8 cellular contexts compared by ENCODE assay signal in the genomic region with DNA sequence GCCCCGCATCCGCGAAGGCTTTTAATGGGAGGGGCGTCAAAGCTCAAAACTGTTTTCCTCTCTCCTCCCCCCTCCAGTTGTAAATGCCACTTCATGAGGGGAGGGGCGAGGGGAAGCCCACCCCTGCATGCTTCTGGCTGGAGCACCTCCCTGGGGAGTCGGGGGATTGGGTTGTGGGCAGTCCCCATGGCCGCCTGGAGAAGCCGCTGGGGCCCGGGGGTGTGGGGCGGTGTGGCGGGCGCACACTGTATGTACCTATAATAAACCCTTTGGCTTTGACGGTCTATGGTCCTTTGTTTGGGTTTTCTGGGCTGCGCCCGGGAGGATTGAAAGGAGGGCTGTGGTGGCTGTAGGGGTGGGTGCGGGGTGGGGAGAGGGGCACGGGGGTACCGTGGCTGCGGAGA. TPM values are rescaled to one million over a fixed set of nuclear protein-coding genes. Genes with fewer than 3 reads are reported as not detected.
DNase-seq lines count a peak whose midpoint lies in the region; ATAC-seq lines count a peak whose summit lies in the region.

No MANE protein-coding gene starts in this region.

- ATAC-seq in CD4-positive, CD25-positive, alpha-beta regulatory T cell (ENCODE audit: low read depth in 2 of 2) = peak; percentile 12 to 17
- ATAC-seq in GM21447 (IDR thresholded peaks at IDR 0.05; ENCODE audit: unreplicated experiment) = peak; percentile 17
- peak; percentile 20 for ATAC-seq in central memory CD8-positive, alpha-beta T cell (replicated peaks; ENCODE audit: extremely low read depth, poor library complexity, severe bottlenecking)

- H3K27ac Mint-ChIP-seq in CD4-positive, CD25-positive, alpha-beta regulatory T cell = peak overlapping the region; percentile 85 to 91 (median 89)
- H3K27ac Mint-ChIP-seq in central memory CD8-positive, alpha-beta T cell (ENCODE audit: low read depth) = peak overlapping the region; percentile 78

- H3K4me1 Mint-ChIP-seq in CD4-positive, CD25-positive, alpha-beta regulatory T cell = peaks cover 8 to 39% (median 18%) of the 10 kb centered on the region in 4 donors
- H3K4me1 Mint-ChIP-seq in central memory CD8-positive, alpha-beta T cell = peaks cover 23% of the 10 kb centered on the region

- peak overlapping the region; percentile 71 for H3K27ac ChIP-seq in CD4-positive, CD25-positive, alpha-beta regulatory T cell (ENCODE audit: insufficient read depth, low read length, poor library complexity, severe bottlenecking)
- H3K27ac ChIP-seq in mucosa of rectum (ENCODE audit: low read depth in 2 of 2, low read length in 2 of 2) = no peak overlapping the region

- H3K36me3 Mint-ChIP-seq in CD4-positive, CD25-positive, alpha-beta regulatory T cell = peaks cover 14% of the 10 kb centered on the region
- peaks cover 18% of the 10 kb centered on the region for H3K36me3 Mint-ChIP-seq in central memory CD8-positive, alpha-beta T cell (ENCODE audit: insufficient read depth)

- no peaks in the 10 kb centered on the region for H3K9me3 ChIP-seq in CD4-positive, CD25-positive, alpha-beta regulatory T cell (ENCODE audit: control insufficient read depth in 2 of 2, low read length in 2 of 2)
- H3K9me3 ChIP-seq in mucosa of rectum (ENCODE audit: control insufficient read depth in 2 of 2, low read length in 2 of 2) = no peaks in the 10 kb centered on the region

- H3K36me3 ChIP-seq in CD4-positive, CD25-positive, alpha-beta regulatory T cell (ENCODE audit: control insufficient read depth, insufficient read depth, low read length) = peaks cover 22% of the 10 kb centered on the region
- H3K36me3 ChIP-seq in mucosa of rectum (ENCODE audit: control insufficient read depth in 2 of 2, insufficient read depth in 2 of 2, low read length in 2 of 2) = peaks cover 5 to 11% of the 10 kb centered on the region in 2 donors

- peak in 2 of 3 donors; percentile 26 to 60 for DNase-seq in CD4-positive, CD25-positive, alpha-beta regulatory T cell
- DNase-seq in NCI-H69 (lab: John Stamatoyannopoulos, UW) = peak; percentile 66
- no peak for DNase-seq in central memory CD8-positive, alpha-beta T cell (ENCODE audit: low spot score in 2 of 2)
- DNase-seq in GM03348 (ENCODE audit: low spot score) = no peak
- no peak for DNase-seq in superior temporal gyrus (ENCODE audit: extremely low spot score)
- no peak for DNase-seq in HuH-7 (ENCODE audit: low spot score)

- no peaks in the 10 kb centered on the region for H3K27me3 ChIP-seq in CD4-positive, CD25-positive, alpha-beta regulatory T cell (ENCODE audit: control insufficient read depth, insufficient read depth, low read length)
- no peaks in the 10 kb centered on the region for H3K27me3 ChIP-seq in mucosa of rectum (ENCODE audit: control insufficient read depth in 2 of 2, insufficient read depth in 2 of 2, low read length in 2 of 2)

- peak overlapping the region; percentile 91 to 97 (median 92) for H3K4me3 Mint-ChIP-seq in CD4-positive, CD25-positive, alpha-beta regulatory T cell
- H3K4me3 Mint-ChIP-seq in central memory CD8-positive, alpha-beta T cell = peak overlapping the region; percentile 73

- H3K9me3 Mint-ChIP-seq in CD4-positive, CD25-positive, alpha-beta regulatory T cell = no peaks in the 10 kb centered on the region
- no peaks in the 10 kb centered on the region for H3K9me3 Mint-ChIP-seq in central memory CD8-positive, alpha-beta T cell

- peak overlapping the region; percentile 81 for H3K4me3 ChIP-seq in CD4-positive, CD25-positive, alpha-beta regulatory T cell (ENCODE audit: low read depth, low read length)
- H3K4me3 ChIP-seq in mucosa of rectum (ENCODE audit: low read length in 2 of 2) = peak overlapping the region; percentile 80 to 85

- H3K4me1 ChIP-seq in CD4-positive, CD25-positive, alpha-beta regulatory T cell (ENCODE audit: control insufficient read depth, insufficient read depth, low read length, poor library complexity, severe bottlenecking) = peaks cover 28% of the 10 kb centered on the region
- H3K4me1 ChIP-seq in mucosa of rectum (ENCODE audit: control insufficient read depth in 2 of 2, insufficient read depth in 2 of 2, low read length in 2 of 2) = peaks cover 3 to 9% of the 10 kb centered on the region in 2 donors

- H3K9ac ChIP-seq in mucosa of rectum (ENCODE audit: low read depth in 1 of 2, low read length in 2 of 2) = peak overlapping the region in 1 of 2 donors; percentile 64

- H3K27me3 Mint-ChIP-seq in CD4-positive, CD25-positive, alpha-beta regulatory T cell = no peaks in the 10 kb centered on the region
- no peaks in the 10 kb centered on the region for H3K27me3 Mint-ChIP-seq in central memory CD8-positive, alpha-beta T cell

RNA-seq across cellular contexts. Expression of a gene that starts 0.5 kb away (rescaled TPM):
- total RNA-seq in CD4-positive, CD25-positive, alpha-beta regulatory T cell = 195 TPM
- polyA plus RNA-seq in CD4-positive, CD25-positive, alpha-beta regulatory T cell = 100 to 1,000 TPM; 120 to 172 (median 151) TPM

RNA-seq across cellular contexts. Expression of a gene that starts 25.0 kb away (rescaled TPM):
- 115 TPM for total RNA-seq in CD4-positive, CD25-positive, alpha-beta regulatory T cell
- 10 to 100 TPM; 20.7 to 32.0 (median 26.7) TPM for polyA plus RNA-seq in CD4-positive, CD25-positive, alpha-beta regulatory T cell

Comparison
In these comparisons a context has a peak if more than half of its experiments do, and no peak if none do; other contexts are left out.
1. DNase-seq: peak in CD4-positive, CD25-positive, alpha-beta regulatory T cell (2 of 3) and NCI-H69 (single experiment); none in central memory CD8-positive, alpha-beta T cell (0 of 2), GM03348 (single experiment), superior temporal gyrus (single experiment) and HuH-7 (single experiment).
2. Peak in every context shown above with its lines, with median percentiles within 50 percentile points of each other: ATAC-seq.